In genomic region chr1:207808322-207808705, GRCh38 we compare ENCODE assay signal across 12 cellular contexts. TPM values are rescaled to one million over a fixed set of nuclear protein-coding genes. Genes with fewer than 3 reads are reported as not detected.
DNase-seq lines count a peak whose midpoint lies in the region; ATAC-seq and TF ChIP-seq lines count a peak whose summit lies in the region.
"Had no signal": no experiment of that assay in that cellular context is flagged by ENCODE, and none has a peak within 500 bp of the region (broad histone marks: within the 10 kb centered on the region; RNA-seq: fewer than 3 reads in every experiment).

No MANE protein-coding gene starts in this region.

- H3K36me3 ChIP-seq in body of pancreas (replicated peaks in 1 of 2; ENCODE audit: insufficient read depth in 1 of 2, low read depth in 2 of 2): peaks cover 12 to 46% of the 10 kb centered on the region in 2 donors
- peaks cover 100% of the 10 kb centered on the region for H3K36me3 ChIP-seq in lower lobe of right lung
- peaks cover 0 to 42% (median 21%) of the 10 kb centered on the region in 4 donors for H3K36me3 ChIP-seq in transverse colon
- H3K36me3 ChIP-seq: ovary had no signal

- ATAC-seq in activated T-cell treated with anti-CD3 and anti-CD28 coated beads, Interleukin-2, amount 50 U/mL, for 72 hours (replicated peaks in 1 of 2): no peak
- ATAC-seq in activated T-cell treated with anti-CD3 and anti-CD28 coated beads, Interleukin-2, amount 50 U/mL, for 4 hours: no peak
- ATAC-seq in body of pancreas (no peak), lower lobe of right lung (peak in 1 of 2 donors; percentile 10), HG02678 (IDR thresholded peaks at IDR 0.05; ENCODE audit: unreplicated experiment) (no peak)
- ATAC-seq: Panc1 had no signal

- TF ChIP-seq POLR2A in body of pancreas (IDR thresholded peaks at IDR 0.05): no peak
- no peak for TF ChIP-seq POLR2A in transverse colon (IDR thresholded peaks at IDR 0.05)

- TF ChIP-seq CTCF in body of pancreas (IDR thresholded peaks at IDR 0.05) (no peak), lower lobe of right lung (IDR thresholded peaks at IDR 0.05) (no peak), transverse colon (IDR thresholded peaks at IDR 0.05) (no peak)

- H3K36me3 Mint-ChIP-seq in activated T-cell treated with anti-CD3 and anti-CD28 coated beads, Interleukin-2, amount 50 U/mL, for 72 hours (ENCODE audit: insufficient read depth in 2 of 2): peaks cover 3 to 9% of the 10 kb centered on the region in 2 donors
- H3K36me3 Mint-ChIP-seq in activated T-cell treated with anti-CD3 and anti-CD28 coated beads, Interleukin-2, amount 50 U/mL, for 4 hours (ENCODE audit: insufficient read depth): peaks cover 29% of the 10 kb centered on the region

- H3K4me1 Mint-ChIP-seq in activated T-cell treated with anti-CD3 and anti-CD28 coated beads, Interleukin-2, amount 50 U/mL, for 72 hours (ENCODE audit: low read depth): peaks cover 35% of the 10 kb centered on the region
- peaks cover 59% of the 10 kb centered on the region for H3K4me1 Mint-ChIP-seq in activated T-cell treated with anti-CD3 and anti-CD28 coated beads, Interleukin-2, amount 50 U/mL, for 4 hours (ENCODE audit: low read depth)

- in situ Hi-C loops in transverse colon (cut with MboI; ENCODE audit: low pct_ligation_motif_present in 1 of 4, low pct_unique_long_range_greater_than_20kb in 1 of 4, low sequenced_read_pairs in 3 of 4): no loop called here

- H3K27me3 ChIP-seq in body of pancreas (no peaks in the 10 kb centered on the region), lower lobe of right lung (ENCODE audit: low read depth) (no peaks in the 10 kb centered on the region), transverse colon (no peaks in the 10 kb centered on the region)
- H3K27me3 ChIP-seq: BE2C, ovary had no signal

- H3K4me3 Mint-ChIP-seq in activated T-cell treated with anti-CD3 and anti-CD28 coated beads, Interleukin-2, amount 50 U/mL, for 72 hours: no peak overlapping the region
- no peak overlapping the region for H3K4me3 Mint-ChIP-seq in activated T-cell treated with anti-CD3 and anti-CD28 coated beads, Interleukin-2, amount 50 U/mL, for 4 hours

- H3K9me3 ChIP-seq in body of pancreas (no peaks in the 10 kb centered on the region), lower lobe of right lung (no peaks in the 10 kb centered on the region), transverse colon (no peaks in the 10 kb centered on the region)
- H3K9me3 ChIP-seq: BE2C, ovary had no signal

- peak overlapping the region; percentile 25 to 63 (median 49) for H3K27ac ChIP-seq in body of pancreas
- H3K27ac ChIP-seq in lower lobe of right lung: peak overlapping the region; percentile 72
- peak overlapping the region; percentile 76 to 86 (median 81) for H3K27ac ChIP-seq in transverse colon

- H3K4me3 ChIP-seq in body of pancreas (no peak overlapping the region), lower lobe of right lung (no peak overlapping the region), transverse colon (no peak overlapping the region)
- H3K4me3 ChIP-seq: ovary had no signal

- DNase-seq in activated T-cell treated with anti-CD3 and anti-CD28 coated beads, Interleukin-2, amount 50 U/mL, for 72 hours: no peak
- no peak for DNase-seq in activated T-cell treated with anti-CD3 and anti-CD28 coated beads, Interleukin-2, amount 50 U/mL, for 4 hours
- peak in 1 of 4 donors; percentile 15 for DNase-seq in body of pancreas
- no peak for DNase-seq in lower lobe of right lung
- no peak for DNase-seq in transverse colon
- DNase-seq in AG08395 (ENCODE audit: low spot score): no peak
- DNase-seq in HuH-7 (ENCODE audit: low spot score): no peak
- DNase-seq: BE2C; central memory CD4-positive, alpha-beta T cell had no signal

- no peaks in the 10 kb centered on the region for H3K9me3 Mint-ChIP-seq in activated T-cell treated with anti-CD3 and anti-CD28 coated beads, Interleukin-2, amount 50 U/mL, for 72 hours
- H3K9me3 Mint-ChIP-seq in activated T-cell treated with anti-CD3 and anti-CD28 coated beads, Interleukin-2, amount 50 U/mL, for 4 hours: no peaks in the 10 kb centered on the region

- 38 to 46% methylated on average over 7 of the region's 7 CpGs for WGBS in body of pancreas, 2 donors
- WGBS in transverse colon (ENCODE audit: low coverage in 1 of 2), 2 donors: 61% methylated on average over 6 of the region's 7 CpGs; no CpG with 5 or more reads in 1 of the 2 donors

- intact Hi-C loops in body of pancreas (cut with DNase I) (no loop called here), lower lobe of right lung (cut with DNase I) (no loop called here), transverse colon (cut with DNase I; ENCODE audit: low total_unique reads) (no loop called here)

- H3K27me3 Mint-ChIP-seq in activated T-cell treated with anti-CD3 and anti-CD28 coated beads, Interleukin-2, amount 50 U/mL, for 72 hours (ENCODE audit: low read depth): no peaks in the 10 kb centered on the region
- no peaks in the 10 kb centered on the region for H3K27me3 Mint-ChIP-seq in activated T-cell treated with anti-CD3 and anti-CD28 coated beads, Interleukin-2, amount 50 U/mL, for 4 hours (ENCODE audit: low read depth)

- peaks cover 80% of the 10 kb centered on the region for H3K4me1 ChIP-seq in body of pancreas
- H3K4me1 ChIP-seq in lower lobe of right lung: peaks cover 100% of the 10 kb centered on the region
- peaks cover 50 to 82% (median 78%) of the 10 kb centered on the region in 4 donors for H3K4me1 ChIP-seq in transverse colon

- no peak for TF ChIP-seq EP300 in transverse colon (IDR thresholded peaks at IDR 0.05; ENCODE audit: low read depth)

- peak overlapping the region; percentile 66 for H3K27ac Mint-ChIP-seq in activated T-cell treated with anti-CD3 and anti-CD28 coated beads, Interleukin-2, amount 50 U/mL, for 72 hours

RNA-seq across cellular contexts. Expression of gene CD46, which starts 56.5 kb away (rescaled TPM):
- total RNA-seq in activated T-cell treated with anti-CD3 and anti-CD28 coated beads, Interleukin-2, amount 50 U/mL, for 72 hours: 100 to 1,000 TPM; 108 to 120 TPM
- 10 to 100 TPM; 58.0 to 69.8 (median 63.5) TPM for total RNA-seq in activated T-cell treated with anti-CD3 and anti-CD28 coated beads, Interleukin-2, amount 50 U/mL, for 4 hours
- 100 to 1,000 TPM; 162 to 175 TPM for total RNA-seq in body of pancreas
- total RNA-seq in lower lobe of right lung: 302 TPM
- 100 to 1,000 TPM in 3 of 4 donors, 10 to 100 TPM in 1; 65.5 to 209 (median 180) TPM for total RNA-seq in transverse colon
